ENCODE assay signal across 8 cellular contexts in genomic region chr10:91798736-91799579, GRCh38. TPM values are rescaled to one million over a fixed set of nuclear protein-coding genes. Genes with fewer than 3 reads are reported as not detected.
A peak's percentile ranks its signal among the peaks of the same experiment; 100 is the strongest.
DNase-seq lines count a peak whose midpoint lies in the region; ATAC-seq lines count a peak whose summit lies in the region.

No MANE protein-coding gene starts in this region.

- CTCF ChIA-PET in CD4-positive, alpha-beta memory T cell (lab: Charles Lee; ENCODE audit: partially characterized antibody), result interaction anchor here (1.0 to 2.0 kb wide), 6 partner anchors 14 to 388 kb away, joined by 3 to 6 read pairs (median 4); partner anchors contain the start of genes BTAF1 and FGFBP3

- H3K36me3 ChIP-seq in CD4-positive, alpha-beta memory T cell (ENCODE audit: insufficient read depth, low read length), result no peaks in the 10 kb centered on the region

- H3K4me3 ChIP-seq in CD4-positive, alpha-beta memory T cell (ENCODE audit: low read length in 2 of 2), result peak overlapping the region; percentile 83

- H3K4me1 Mint-ChIP-seq in CD4-positive, alpha-beta memory T cell, result peaks cover 55 to 81% (median 69%) of the 10 kb centered on the region in 4 donors

- peak overlapping the region; percentile 90 for H3K27ac ChIP-seq in CD4-positive, alpha-beta memory T cell (ENCODE audit: low read depth, low read length)
- H3K27ac ChIP-seq in adipose tissue (ENCODE audit: low read depth, low read length), result peak overlapping the region; percentile 84

- intact Hi-C loops in CD4-positive, alpha-beta memory T cell (cut with micrococcal nuclease), result loop anchor here (1.0 to 5.0 kb wide), 6 partner anchors 40 to 502 kb away; partner anchors contain the start of genes BTAF1, CPEB3, HECTD2 and MARCHF5
- intact Hi-C loops in left ventricle myocardium superior (cut with micrococcal nuclease), result no loop called here

- DNase-seq in CD4-positive, alpha-beta memory T cell, result peak; percentile 57 to 77 (median 74)
- DNase-seq in RKO (ENCODE audit: low spot score) (peak; percentile 84), left ventricle myocardium superior (no peak), putamen (ENCODE audit: low spot score) (peak; percentile 28), HK-2 (ENCODE audit: unreplicated experiment) (no peak)

- peaks cover 0 to 5% (median 0%) of the 10 kb centered on the region in 8 donors for H3K9me3 Mint-ChIP-seq in CD4-positive, alpha-beta memory T cell

- H3K27me3 Mint-ChIP-seq in CD4-positive, alpha-beta memory T cell, result no peaks in the 10 kb centered on the region

- peaks cover 12 to 43% of the 10 kb centered on the region in 2 donors for H3K36me3 Mint-ChIP-seq in CD4-positive, alpha-beta memory T cell

- peak overlapping the region; percentile 90 to 99 (median 99) for H3K4me3 Mint-ChIP-seq in CD4-positive, alpha-beta memory T cell

- no peaks in the 10 kb centered on the region for H3K27me3 ChIP-seq in CD4-positive, alpha-beta memory T cell (ENCODE audit: insufficient read depth, low read length)

- peak overlapping the region; percentile 92 to 100 (median 98) for H3K27ac Mint-ChIP-seq in CD4-positive, alpha-beta memory T cell

- no peaks in the 10 kb centered on the region for H3K9me3 ChIP-seq in CD4-positive, alpha-beta memory T cell (ENCODE audit: control insufficient read depth in 1 of 2, low read length in 2 of 2)

- 0 to 1% (median 0%) methylated on average over 31 to 40 of the region's 40 CpGs for WGBS in adipose tissue, 3 donors

- ATAC-seq in GM19043 (IDR thresholded peaks at IDR 0.05; ENCODE audit: low read depth, unreplicated experiment) (peak; percentile 31), HG03175 (IDR thresholded peaks at IDR 0.05; ENCODE audit: unreplicated experiment) (peak; percentile 47), left ventricle myocardium superior (peak; percentile 9)

- POLR2A ChIA-PET in CD4-positive, alpha-beta memory T cell (lab: Charles Lee; ENCODE audit: partially characterized antibody), result interaction anchor here (0.8 to 4.7 kb wide), 16 partner anchors 9 to 1049 kb away, joined by 3 to 57 read pairs (median 4); partner anchors contain the start of genes BTAF1, EXOC6, FGFBP3 and KIF11

- H3K4me1 ChIP-seq in CD4-positive, alpha-beta memory T cell (ENCODE audit: insufficient read depth, low read length), result peaks cover 62% of the 10 kb centered on the region

RNA-seq across cellular contexts. Expression of gene TNKS2, which starts 0.7 kb away (rescaled TPM):
- total RNA-seq in CD4-positive, alpha-beta memory T cell, result 10 to 100 TPM; 65.5 to 70.0 TPM
- polyA plus RNA-seq in CD4-positive, alpha-beta memory T cell, result 10 to 100 TPM; 18.7 to 30.6 TPM
- 10 to 100 TPM in 2 of 3 donors, 1 to 10 TPM in 1; 9.4 to 13.5 (median 12.9) TPM for polyA plus RNA-seq in adipose tissue
- total RNA-seq in left ventricle myocardium superior, result 15.3 TPM

Comparison
In these comparisons a context has a peak if more than half of its experiments do, and no peak if none do; other contexts are left out.
1. DNase-seq: peak in CD4-positive, alpha-beta memory T cell (5 of 5), RKO (single experiment) and putamen (single experiment); none in left ventricle myocardium superior (single experiment) and HK-2 (single experiment).
2. Peak in every context shown above with its lines, with median percentiles within 50 percentile points of each other: ATAC-seq.